In the genomic region with DNA sequence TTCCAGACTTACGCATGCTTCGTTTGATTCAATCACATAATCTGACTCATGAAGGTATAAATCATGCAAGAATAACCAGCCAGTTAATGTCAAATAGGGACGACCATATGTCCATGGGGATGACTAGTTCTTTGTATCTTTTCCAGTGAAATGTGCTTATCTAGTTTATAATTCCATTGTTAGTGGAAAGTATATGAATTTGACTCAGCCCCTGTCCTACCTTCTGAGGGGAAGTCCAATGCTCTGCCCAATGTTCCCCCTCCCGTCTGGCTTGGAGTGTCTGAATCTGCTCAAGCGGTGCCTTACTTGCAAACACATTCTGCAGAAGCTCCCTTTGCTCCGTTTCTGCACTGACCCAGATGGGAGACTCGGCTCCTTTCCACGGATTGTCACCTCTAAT, we compare ENCODE assay signal across 24 cellular contexts. TPM values are rescaled to one million over a fixed set of nuclear protein-coding genes. Genes with fewer than 3 reads are reported as not detected.
DNase-seq lines count a peak whose midpoint lies in the region; ATAC-seq, FAIRE-seq and TF ChIP-seq lines count a peak whose summit lies in the region.
"Had no signal": no experiment of that assay in that cellular context is flagged by ENCODE, and none has a peak within 500 bp of the region (broad histone marks: within the 10 kb centered on the region; RNA-seq: fewer than 3 reads in every experiment).

No MANE protein-coding gene starts in this region.

- no peak overlapping the region for H2AFZ ChIP-seq in IMR-90 (replicated peaks; ENCODE audit: low read length, poor library complexity)

- no peak overlapping the region for H3K4me3 ChIP-seq in IMR-90 (ENCODE audit: insufficient read depth, low read depth, low read length)
- H3K4me3 ChIP-seq in lower leg skin (ENCODE audit: low read depth, poor library complexity, severe bottlenecking): no peak overlapping the region
- H3K4me3 ChIP-seq: ascending aorta, GM12878 had no signal

- H3K18ac ChIP-seq in IMR-90 (ENCODE audit: low read depth, low read length): no peak overlapping the region

- TF ChIP-seq CTCF in IMR-90 (conservative IDR thresholded peaks at IDR 0.05; ENCODE audit: low read depth, low read length): no peak
- TF ChIP-seq CTCF in lower leg skin (IDR thresholded peaks at IDR 0.05): no peak

- CTCF ChIA-PET in IMR-90 (lab: Yijun Ruan, JAX): interaction anchor here (0.9 kb wide), 1 partner anchor 135 kb away, joined by 3 read pairs; no protein-coding TSS in a partner anchor

- BruUV-seq in IMR-90 (replicated peaks; lab: Mats Ljungman, UMichigan): no TSS peak

- no peak for FAIRE-seq in GM12891 (lab: Jason Lieb, UNC)
- FAIRE-seq: GM12878, H54, HepG2 had no signal

- no peaks in the 10 kb centered on the region for H3K79me1 ChIP-seq in IMR-90 (ENCODE audit: low read depth in 1 of 2, low read length in 2 of 2)

- no peak overlapping the region for H2AK5ac ChIP-seq in IMR-90 (ENCODE audit: low read depth, low read length)

- H3K27me3 ChIP-seq in IMR-90 (ENCODE audit: control insufficient read depth, insufficient read depth, low read length): peaks cover 52% of the 10 kb centered on the region
- H3K27me3 ChIP-seq: ascending aorta had no signal

- no peak overlapping the region for H3K23ac ChIP-seq in IMR-90 (ENCODE audit: low read depth, low read length)

- H4K8ac ChIP-seq in IMR-90 (ENCODE audit: low read depth in 2 of 2, low read length in 2 of 2): no peak overlapping the region

- DNase-seq in DMS 273 treated with DMSO at 0.1 percent for 48 hours (lab: John Stamatoyannopoulos, UW) (peak; percentile 51), IMR-90 (peak; percentile 9), cerebellar cortex (ENCODE audit: low spot score) (peak; percentile 85), lung microvascular endothelial cell (ENCODE audit: low read depth in 2 of 2) (peak; percentile 17 to 48), lower leg skin (ENCODE audit: low spot score in 2 of 2) (no peak), putamen (ENCODE audit: low spot score) (no peak), GM12891 (ENCODE audit: insufficient read length, low spot score) (no peak)
- DNase-seq: activated CD4-positive, alpha-beta T cell treated with anti-CD3 and anti-CD28 coated beads, Interleukin-2, amount 50 U/mL, for 48 hours; activated CD8-positive, alpha-beta memory T cell treated with anti-CD3 and anti-CD28 coated beads, Interleukin-2, amount 50 U/mL, for 48 hours; CD4-positive, CD25-positive, alpha-beta regulatory T cell; islet precursor cell; left ventricle myocardium superior; natural killer cell; NCI-H1092 treated with DMSO at 0.1 percent for 48 hours; NCI-H2081 treated with DMSO at 0.1 percent for 48 hours; NCI-H774; stimulated activated CD4-positive, alpha-beta T cell treated with anti-CD3 and anti-CD28 coated beads, Interleukin-4, amount 100 ng/mL, for 1 hour had no signal

- in situ Hi-C loops in IMR-90 (cut with MboI; ENCODE audit: low sequenced_read_pairs): no loop called here

- no peaks in the 10 kb centered on the region for H3K36me3 ChIP-seq in IMR-90 (ENCODE audit: control insufficient read depth, insufficient read depth, low read length)
- H3K36me3 ChIP-seq: ascending aorta had no signal

- H3K9me1 ChIP-seq in IMR-90 (ENCODE audit: insufficient read depth, low read length): no peaks in the 10 kb centered on the region

- TF ChIP-seq RAD21 in IMR-90 (IDR thresholded peaks at IDR 0.05; ENCODE audit: low read length): no peak

- no peaks in the 10 kb centered on the region for H4K20me1 ChIP-seq in IMR-90 (ENCODE audit: insufficient read depth, low read length)

- H3K27ac ChIP-seq in IMR-90 (ENCODE audit: insufficient read depth, low read length): no peak overlapping the region
- H3K27ac ChIP-seq: ascending aorta had no signal

- H2BK5ac ChIP-seq in IMR-90 (ENCODE audit: low read depth, low read length, poor library complexity, severe bottlenecking): no peak overlapping the region

- H3K4me1 ChIP-seq in IMR-90 (ENCODE audit: control insufficient read depth, insufficient read depth, low read length): no peaks in the 10 kb centered on the region
- H3K4me1 ChIP-seq: ascending aorta had no signal

- POLR2A ChIA-PET in IMR-90 (lab: Charles Lee; ENCODE audit: unreplicated experiment): no interaction called here

- no peak overlapping the region for H3K56ac ChIP-seq in IMR-90 (ENCODE audit: extremely low read depth, insufficient read depth, low read length)

- H4K91ac ChIP-seq in IMR-90 (ENCODE audit: insufficient read depth, low read depth, low read length): no peak overlapping the region

- H4K5ac ChIP-seq in IMR-90 (ENCODE audit: low read depth, low read length): no peak overlapping the region

- H3K14ac ChIP-seq in IMR-90 (replicated peaks; ENCODE audit: low read depth, low read length): no peak overlapping the region

- H2AK9ac ChIP-seq in IMR-90 (replicated peaks; ENCODE audit: low read depth, low read length, poor library complexity): no peak overlapping the region

- H3K4me2 ChIP-seq in IMR-90 (ENCODE audit: low read depth, low read length): no peak overlapping the region

- ATAC-seq in IMR-90 (ENCODE audit: low read depth): no peak
- ATAC-seq: GM12878; HepG2; left ventricle myocardium superior; natural killer cell; Right ventricle myocardium inferior; stimulated activated memory B cell treated with anti-CD40 and anti-IgM and Interleukin-4, amounts not matched to agents 10 μg/mL and 1 μg/mL and 100 μg/mL, for 72 hours had no signal

- intact Hi-C loops in IMR-90 (cut with micrococcal nuclease) (no loop called here), lower leg skin (cut with DNase I; ENCODE audit: low total_unique reads) (no loop called here)

- H2BK20ac ChIP-seq in IMR-90 (ENCODE audit: low read depth, low read length): no peak overlapping the region

- H2BK15ac ChIP-seq in IMR-90 (ENCODE audit: low read depth, low read length): no peak overlapping the region

- TF ChIP-seq POLR2A in IMR-90 (IDR thresholded peaks at IDR 0.05; ENCODE audit: low read depth, low read length) (no peak), lower leg skin (IDR thresholded peaks at IDR 0.05) (no peak), GM12891 (IDR thresholded peaks at IDR 0.05; ENCODE audit: low read depth, low read length) (no peak)

- H3K9ac ChIP-seq in IMR-90 (ENCODE audit: low read depth, low read length): no peak overlapping the region

- WGBS in IMR-90 (ENCODE audit: extremely low coverage in 2 of 2, insufficient read length in 1 of 2), 2 experiments: no CpG with 5 or more reads among the region's 8 CpGs
- 51 to 53% methylated on average over 8 of the region's 8 CpGs for WGBS in lower leg skin, 2 donors

- H3K9me3 ChIP-seq in IMR-90 (ENCODE audit: control insufficient read depth, insufficient read depth, low read length): peaks cover 5% of the 10 kb centered on the region

- H2BK120ac ChIP-seq in IMR-90 (ENCODE audit: low read depth, low read length): no peak overlapping the region

- dilution Hi-C loops in IMR-90 (cut with HindIII; ENCODE audit: low sequenced_read_pairs, unreplicated experiment): no loop called here

- no peak overlapping the region for H3K4ac ChIP-seq in IMR-90 (ENCODE audit: low read depth, low read length)

TF ChIP-seq in IMR-90, 13 proteins besides CTCF, POLR2A, EP300 and RAD21:
- TF ChIP-seq, protein P1, sequence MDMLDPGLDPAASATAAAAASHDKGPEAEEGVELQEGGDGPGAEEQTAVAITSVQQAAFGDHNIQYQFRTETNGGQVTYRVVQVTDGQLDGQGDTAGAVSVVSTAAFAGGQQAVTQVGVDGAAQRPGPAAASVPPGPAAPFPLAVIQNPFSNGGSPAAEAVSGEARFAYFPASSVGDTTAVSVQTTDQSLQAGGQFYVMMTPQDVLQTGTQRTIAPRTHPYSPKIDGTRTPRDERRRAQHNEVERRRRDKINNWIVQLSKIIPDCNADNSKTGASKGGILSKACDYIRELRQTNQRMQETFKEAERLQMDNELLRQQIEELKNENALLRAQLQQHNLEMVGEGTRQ (IDR thresholded peaks at IDR 0.05; ENCODE audit: low read depth, low read length): no peak
- TF ChIP-seq SMC3 (IDR thresholded peaks at IDR 0.05; ENCODE audit: low read depth, low read length) (no peak), BHLHE40 (IDR thresholded peaks at IDR 0.05; ENCODE audit: low read depth, low read length) (no peak)

TF ChIP-seq in GM12891, 5 proteins besides CTCF, POLR2A, EP300 and RAD21:
- no peak for TF ChIP-seq PAX5 (IDR thresholded peaks at IDR 0.05; ENCODE audit: insufficient read depth, low read length, severe bottlenecking)
- TF ChIP-seq TAF1 (IDR thresholded peaks at IDR 0.05; ENCODE audit: low read depth, low read length): no peak
- no peak for TF ChIP-seq POU2F2 (IDR thresholded peaks at IDR 0.05; ENCODE audit: low read depth, low read length)
- TF ChIP-seq SPI1 (IDR thresholded peaks at IDR 0.05; ENCODE audit: low read depth, low read length): no peak
- no peak for TF ChIP-seq POLR2AphosphoS5 (IDR thresholded peaks at IDR 0.05; ENCODE audit: low read depth, low read length)

RNA-seq across cellular contexts. Expression of a gene that starts 55.0 kb away (rescaled TPM):
- total RNA-seq in IMR-90 (2012; rRNA removed) (0.72 and 0.83 TPM in 2 replicates), lung microvascular endothelial cell (0.22 and 0.60 TPM in 2 replicates), lower leg skin (100 to 1,000 TPM in 3 of 4 donors, 10 to 100 TPM in 1; 99.4 to 120 (median 109) TPM)
- polyA plus RNA-seq in IMR-90 (2012; rRNA removed): 2.2 and 2.9 TPM in 2 replicates
- 1.6 and 3.6 TPM in 2 replicates for polyA plus RNA-seq in IMR-90 (2012; cell fraction: cytosol; rRNA removed)
- 14.5 and 15.0 TPM in 2 replicates for polyA plus RNA-seq in IMR-90 (2012; cell fraction: nucleus; rRNA removed; ENCODE audit: low replicate concordance)
- not detected for polyA plus RNA-seq in GM12891 (2012; ENCODE audit: low read depth, missing spikeins)
- total RNA-seq: activated T-helper 2 cell treated with anti-CD3 and anti-CD28 coated beads, Interferon-gamma antibody, Interleukin-2, Interleukin-4, amounts not matched to agents 10 μg/mL and 5 μg/mL and 100 μg/mL, durations not matched to agents 14 hours and 24 hours and 36 hours; CD4-positive, CD25-positive, alpha-beta regulatory T cell; GM12878; HepG2; natural killer cell had no signal
- polyA plus RNA-seq: CD4-positive, CD25-positive, alpha-beta regulatory T cell had no signal

Comparison
In these comparisons a context has a peak if more than half of its experiments do, and no peak if none do; other contexts are left out.
1. DNase-seq: peak in DMS 273 treated with DMSO at 0.1 percent for 48 hours (single experiment), IMR-90 (single experiment), cerebellar cortex (single experiment) and lung microvascular endothelial cell (2 of 2); none in lower leg skin (0 of 2), putamen (single experiment) and GM12891 (single experiment).
2. RNA of a gene that starts 55.0 kb away (total RNA-seq): 99.4 to 120 TPM in lower leg skin; 0.72 to 0.83 TPM in IMR-90 and 0.22 to 0.60 TPM in lung microvascular endothelial cell; every median in the first group is over 10 times any median in the second.